1 cellular context compared by ENCODE assay signal in the genomic region with DNA sequence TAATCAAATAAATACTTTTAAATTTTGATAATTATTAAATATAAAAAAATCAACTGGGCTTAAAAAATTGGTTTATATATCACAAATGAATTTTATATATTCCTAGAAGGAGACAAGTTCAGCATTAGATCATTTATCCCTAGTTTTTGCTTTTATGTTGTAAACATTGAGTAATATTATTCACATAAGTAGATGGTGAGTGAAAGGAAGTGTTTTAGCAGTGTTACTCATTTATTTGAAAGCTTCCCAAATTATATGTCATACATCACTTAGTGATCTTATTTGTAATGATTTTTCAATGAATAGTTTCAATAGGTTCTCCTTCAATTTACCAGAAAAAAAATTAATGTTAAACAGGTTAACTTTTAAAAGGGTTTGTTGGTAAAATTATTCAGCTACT.
TF ChIP-seq lines count a peak whose summit lies in the region.

No MANE protein-coding gene starts in this region.

TF ChIP-seq in endothelial cell of umbilical vein, 7 proteins besides CTCF, POLR2A, EP300 and RAD21:
- TF ChIP-seq POLR2AphosphoS5 (IDR thresholded peaks at IDR 0.05; ENCODE audit: insufficient read depth, low read depth, low read length) (no peak), FOS (IDR thresholded peaks at IDR 0.05; ENCODE audit: borderline replicate concordance, insufficient read depth, low read length) (peak; percentile 22)
TF ChIP-seq in endothelial cell of umbilical vein: peak in this region for 1.
